In genomic region chr10:78953124-78954008, GRCh38 we compare ENCODE assay signal across 10 cellular contexts.
DNase-seq lines count a peak whose midpoint lies in the region; ATAC-seq and TF ChIP-seq lines count a peak whose summit lies in the region.
"Had no signal": no experiment of that assay in that cellular context is flagged by ENCODE, and none has a peak within 500 bp of the region (broad histone marks: within the 10 kb centered on the region; RNA-seq: fewer than 3 reads in every experiment).

No MANE protein-coding gene starts in this region.

- H3K27ac ChIP-seq in A673 (ENCODE audit: low read depth, low read length, poor library complexity, severe bottlenecking) (no peak overlapping the region), Peyer's patch (peak overlapping the region; percentile 17 to 53 (median 46))
- H3K27ac ChIP-seq: parathyroid adenoma had no signal

- no peaks in the 10 kb centered on the region for H3K9me3 Mint-ChIP-seq in naive thymus-derived CD8-positive, alpha-beta T cell
- H3K9me3 Mint-ChIP-seq: stimulated activated naive CD8-positive, alpha-beta T cell treated with anti-CD3 and anti-CD28 coated beads, Interleukin-15, Interleukin-2, amounts not matched to agents 100 ng/mL and 50 ng/mL, for 24 hours had no signal

- no peak for TF ChIP-seq POLR2A in Peyer's patch (IDR thresholded peaks at IDR 0.05)

- H3K27me3 ChIP-seq in A673 (replicated peaks; ENCODE audit: insufficient read depth, low read depth, low read length, poor library complexity), result no peaks in the 10 kb centered on the region
- no peaks in the 10 kb centered on the region for H3K27me3 ChIP-seq in Peyer's patch

- H3K4me3 ChIP-seq in A673 (ENCODE audit: low read depth, low read length, poor library complexity, severe bottlenecking) (no peak overlapping the region), Peyer's patch (no peak overlapping the region)

- CTCF ChIA-PET in A673 (lab: Charles Lee), result interaction anchor here (0.6 kb wide), 1 partner anchor 243 kb away, joined by 3 read pairs; no protein-coding TSS in a partner anchor

- intact Hi-C loops in A673 (cut with micrococcal nuclease; ENCODE audit: unreplicated experiment) (no loop called here), head of caudate nucleus (cut with DNase I) (no loop called here)

- H3K36me3 Mint-ChIP-seq in naive thymus-derived CD8-positive, alpha-beta T cell, result no peaks in the 10 kb centered on the region

- no peaks in the 10 kb centered on the region for H3K36me3 ChIP-seq in A673 (ENCODE audit: insufficient read depth, low read length, poor library complexity, severe bottlenecking)
- no peaks in the 10 kb centered on the region for H3K36me3 ChIP-seq in Peyer's patch

- H3K9me3 ChIP-seq in A673 (ENCODE audit: low read depth, low read length, poor library complexity, severe bottlenecking) (no peaks in the 10 kb centered on the region), Peyer's patch (no peaks in the 10 kb centered on the region)

- POLR2A ChIA-PET in A673 (lab: Charles Lee; ENCODE audit: low non-redundant PET), result no interaction called here
- POLR2A ChIA-PET in naive thymus-derived CD8-positive, alpha-beta T cell (lab: Charles Lee), result interaction anchor here (1.7 kb wide), 1 partner anchor 13 kb away, joined by 4 read pairs; no protein-coding TSS in a partner anchor

- peaks cover 0 to 2% (median 0%) of the 10 kb centered on the region in 5 donors for H3K27me3 Mint-ChIP-seq in naive thymus-derived CD8-positive, alpha-beta T cell
- H3K27me3 Mint-ChIP-seq: stimulated activated naive CD8-positive, alpha-beta T cell treated with anti-CD3 and anti-CD28 coated beads, Interleukin-15, Interleukin-2, amounts not matched to agents 100 ng/mL and 50 ng/mL, for 24 hours had no signal

- DNase-seq in A673 (ENCODE audit: low spot score), result peak; percentile 39
- DNase-seq in Peyer's patch, result no peak
- peak; percentile 23 for DNase-seq in iris pigment epithelial cell (ENCODE audit: low read depth)
- no peak for DNase-seq in naive thymus-derived CD8-positive, alpha-beta T cell
- no peak for DNase-seq in activated effector memory CD4-positive, alpha-beta T cell treated with anti-CD3 and anti-CD28 coated beads, Interleukin-2, amount 50 U/mL, for 16 hours
- no peak for DNase-seq in head of caudate nucleus

- no TSS peak for BruUV-seq in A673 (replicated peaks; lab: Mats Ljungman, UMichigan)

- H3K4me1 ChIP-seq in A673 (ENCODE audit: insufficient read depth, low read length, poor library complexity, severe bottlenecking) (peaks cover 6% of the 10 kb centered on the region), Peyer's patch (peaks cover 0 to 7% (median 0%) of the 10 kb centered on the region in 4 donors)
- H3K4me1 ChIP-seq: parathyroid adenoma had no signal

- no peak overlapping the region for H3K4me3 Mint-ChIP-seq in naive thymus-derived CD8-positive, alpha-beta T cell
- H3K4me3 Mint-ChIP-seq: stimulated activated naive CD8-positive, alpha-beta T cell treated with anti-CD3 and anti-CD28 coated beads, Interleukin-15, Interleukin-2, amounts not matched to agents 100 ng/mL and 50 ng/mL, for 24 hours had no signal

- peaks cover 0 to 4% (median 1%) of the 10 kb centered on the region in 4 donors for H3K4me1 Mint-ChIP-seq in naive thymus-derived CD8-positive, alpha-beta T cell

- ATAC-seq in GM21737 (IDR thresholded peaks at IDR 0.05; ENCODE audit: unreplicated experiment) (peak; percentile 68), GM18498 (IDR thresholded peaks at IDR 0.05; ENCODE audit: unreplicated experiment) (no peak)
- ATAC-seq in naive thymus-derived CD8-positive, alpha-beta T cell, result no peak

- TF ChIP-seq CTCF in A673 (conservative IDR thresholded peaks at IDR 0.05; ENCODE audit: low read depth, low read length), result no peak
- TF ChIP-seq CTCF in Peyer's patch (IDR thresholded peaks at IDR 0.05), result no peak

- H3K27ac Mint-ChIP-seq in naive thymus-derived CD8-positive, alpha-beta T cell, result no peak overlapping the region
- H3K27ac Mint-ChIP-seq: stimulated activated naive CD8-positive, alpha-beta T cell treated with anti-CD3 and anti-CD28 coated beads, Interleukin-15, Interleukin-2, amounts not matched to agents 100 ng/mL and 50 ng/mL, for 24 hours had no signal

Comparison
In these comparisons a context has a peak if more than half of its experiments do, and no peak if none do; other contexts are left out.
1. DNase-seq: peak in A673 (single experiment) and iris pigment epithelial cell (single experiment); none in Peyer's patch (0 of 3), naive thymus-derived CD8-positive, alpha-beta T cell (0 of 10), activated effector memory CD4-positive, alpha-beta T cell treated with anti-CD3 and anti-CD28 coated beads, Interleukin-2, amount 50 U/mL, for 16 hours (single experiment) and head of caudate nucleus (0 of 42).